In genomic region chr1:19437911-19438310, GRCh38 we compare ENCODE assay signal across 10 cellular contexts. TPM values are rescaled to one million over a fixed set of nuclear protein-coding genes. Genes with fewer than 3 reads are reported as not detected.
DNase-seq lines count a peak whose midpoint lies in the region; TF ChIP-seq lines count a peak whose summit lies in the region.
"Had no signal": no experiment of that assay in that cellular context is flagged by ENCODE, and none has a peak within 500 bp of the region (broad histone marks: within the 10 kb centered on the region; RNA-seq: fewer than 3 reads in every experiment).

No MANE protein-coding gene starts in this region.

- peaks cover 81% of the 10 kb centered on the region for H3K36me3 Mint-ChIP-seq in activated T-cell treated with anti-CD3 and anti-CD28 coated beads, Interleukin-2, amount 50 U/mL, for 24 hours (ENCODE audit: low read depth)
- H3K36me3 Mint-ChIP-seq in neural crest cell (ENCODE audit: low read depth): no peaks in the 10 kb centered on the region

- peaks cover 99% of the 10 kb centered on the region for H3K4me1 Mint-ChIP-seq in activated T-cell treated with anti-CD3 and anti-CD28 coated beads, Interleukin-2, amount 50 U/mL, for 24 hours (ENCODE audit: low read depth)
- H3K4me1 Mint-ChIP-seq in neural crest cell: peaks cover 35% of the 10 kb centered on the region

- DNase-seq in activated T-cell treated with anti-CD3 and anti-CD28 coated beads, Interleukin-2, amount 50 U/mL, for 24 hours: no peak
- no peak for DNase-seq in activated T-cell treated with anti-CD3 and anti-CD28 coated beads, Interleukin-2, amount 50 U/mL, for 48 hours
- peak; percentile 97 for DNase-seq in fibroblast of the aortic adventitia (ENCODE audit: low read depth)
- DNase-seq in neural crest cell (ENCODE audit: low read depth, low spot score): no peak
- DNase-seq in ureter (ENCODE audit: low spot score): peak; percentile 71
- no peak for DNase-seq in NCI-H2107 (lab: John Stamatoyannopoulos, UW)
- DNase-seq in GF-D8 (lab: John Stamatoyannopoulos, UW): no peak
- no peak for DNase-seq in inferior parietal cortex (ENCODE audit: extremely low spot score)
- DNase-seq: activated naive CD8-positive, alpha-beta T cell treated with anti-CD3 and anti-CD28 coated beads, Interleukin-2, amount 10 ng/mL, durations not matched to agents 7 days and 5 days; MG63 had no signal

- peak overlapping the region; percentile 93 for H3K27ac Mint-ChIP-seq in activated T-cell treated with anti-CD3 and anti-CD28 coated beads, Interleukin-2, amount 50 U/mL, for 24 hours
- H3K27ac Mint-ChIP-seq in neural crest cell (ENCODE audit: unreplicated experiment): peak overlapping the region; percentile 8

- H3K9me3 Mint-ChIP-seq in activated T-cell treated with anti-CD3 and anti-CD28 coated beads, Interleukin-2, amount 50 U/mL, for 24 hours: no peaks in the 10 kb centered on the region
- no peaks in the 10 kb centered on the region for H3K9me3 Mint-ChIP-seq in neural crest cell
- H3K9me3 Mint-ChIP-seq: activated naive CD8-positive, alpha-beta T cell treated with anti-CD3 and anti-CD28 coated beads, Interleukin-2, amount 10 ng/mL, durations not matched to agents 7 days and 5 days had no signal

- H3K4me3 Mint-ChIP-seq in activated T-cell treated with anti-CD3 and anti-CD28 coated beads, Interleukin-2, amount 50 U/mL, for 24 hours: no peak overlapping the region
- no peak overlapping the region for H3K4me3 Mint-ChIP-seq in neural crest cell

- no peak for TF ChIP-seq CTCF in fibroblast of the aortic adventitia (IDR thresholded peaks at IDR 0.05; ENCODE audit: insufficient read depth, low read length)
- TF ChIP-seq CTCF in neural crest cell (conservative IDR thresholded peaks at IDR 0.05): no peak

- H3K4me3 ChIP-seq in fibroblast of the aortic adventitia (ENCODE audit: low read depth, low read length): no peak overlapping the region
- H3K4me3 ChIP-seq: MG63 had no signal

- H3K27me3 Mint-ChIP-seq in activated T-cell treated with anti-CD3 and anti-CD28 coated beads, Interleukin-2, amount 50 U/mL, for 24 hours: no peaks in the 10 kb centered on the region
- H3K27me3 Mint-ChIP-seq in neural crest cell (ENCODE audit: low read depth): no peaks in the 10 kb centered on the region
- H3K27me3 Mint-ChIP-seq: activated naive CD8-positive, alpha-beta T cell treated with anti-CD3 and anti-CD28 coated beads, Interleukin-2, amount 10 ng/mL, durations not matched to agents 7 days and 5 days had no signal

RNA-seq across cellular contexts. Expression of gene CAPZB, which starts 47.4 kb away (rescaled TPM):
- total RNA-seq in fibroblast of the aortic adventitia (ENCODE audit: low replicate concordance) (96.6 and 232 TPM in 2 replicates), neural crest cell (256 and 257 TPM in 2 replicates), ureter (284 TPM)

Comparison
In these comparisons a context has a peak if more than half of its experiments do, and no peak if none do; other contexts are left out.
1. DNase-seq: peak in fibroblast of the aortic adventitia (single experiment) and ureter (single experiment); none in activated T-cell treated with anti-CD3 and anti-CD28 coated beads, Interleukin-2, amount 50 U/mL, for 24 hours (single experiment), activated T-cell treated with anti-CD3 and anti-CD28 coated beads, Interleukin-2, amount 50 U/mL, for 48 hours (0 of 2), neural crest cell (single experiment), NCI-H2107 (single experiment), GF-D8 (single experiment) and inferior parietal cortex (single experiment).